ENCODE assay signal across 1 cellular context in the genomic region with DNA sequence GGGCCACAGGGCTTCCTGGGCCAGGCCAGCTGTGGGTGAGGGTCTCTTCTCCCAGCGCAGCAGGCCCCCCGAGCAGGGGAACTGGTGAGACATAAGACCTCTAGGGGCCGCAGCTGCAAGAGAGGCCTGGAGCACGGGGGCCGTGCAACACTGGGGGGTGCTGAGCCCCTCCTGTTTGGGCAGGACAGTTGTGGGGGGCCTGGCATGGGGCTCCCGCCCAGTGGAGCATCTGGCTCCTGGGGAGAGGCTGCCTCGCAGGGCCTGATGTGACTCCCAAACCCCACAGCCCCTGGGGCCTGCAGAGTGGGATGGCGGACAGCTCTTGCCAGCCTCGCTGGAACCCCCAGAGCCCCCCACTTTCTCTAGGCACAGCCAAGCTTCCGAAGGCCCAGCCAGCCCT.
TF ChIP-seq lines count a peak whose summit lies in the region.

No MANE protein-coding gene starts in this region.

TF ChIP-seq in HepG2, 621 proteins besides CTCF, POLR2A, EP300 and RAD21:
- TF ChIP-seq ZNF619 (CRISPR knock-in tag; IDR thresholded peaks at IDR 0.05) (0 out of 2 replicates have a peak, but pooled peaks have one; percentile 7), FOSL1 (CRISPR knock-in tag; IDR thresholded peaks at IDR 0.05; ENCODE audit: borderline replicate concordance) (no peak)
